1 cellular context compared by ENCODE assay signal in the genomic region with DNA sequence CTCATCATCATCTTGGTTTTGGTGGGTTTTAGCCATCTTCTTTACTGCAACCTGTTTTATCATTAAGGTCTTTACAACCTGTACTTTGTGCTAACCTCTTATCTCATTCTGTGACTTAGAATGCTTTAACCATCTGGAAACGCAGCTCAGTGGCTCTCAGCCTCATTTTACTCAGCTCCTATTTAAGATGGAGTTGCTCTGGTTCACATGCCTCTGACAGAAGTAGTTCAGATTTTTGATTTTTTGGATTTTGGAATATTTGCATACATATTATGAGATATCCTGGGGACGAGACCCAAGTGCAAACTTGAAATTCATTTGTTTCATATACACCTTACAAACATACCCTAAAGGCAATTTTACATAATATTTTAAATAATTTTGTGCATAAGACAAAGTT.
TF ChIP-seq lines count a peak whose summit lies in the region.

No MANE protein-coding gene starts in this region.

TF ChIP-seq in GM23338, 12 proteins besides CTCF, POLR2A, EP300 and RAD21 (continued from another document):
- TF ChIP-seq, protein P1, sequence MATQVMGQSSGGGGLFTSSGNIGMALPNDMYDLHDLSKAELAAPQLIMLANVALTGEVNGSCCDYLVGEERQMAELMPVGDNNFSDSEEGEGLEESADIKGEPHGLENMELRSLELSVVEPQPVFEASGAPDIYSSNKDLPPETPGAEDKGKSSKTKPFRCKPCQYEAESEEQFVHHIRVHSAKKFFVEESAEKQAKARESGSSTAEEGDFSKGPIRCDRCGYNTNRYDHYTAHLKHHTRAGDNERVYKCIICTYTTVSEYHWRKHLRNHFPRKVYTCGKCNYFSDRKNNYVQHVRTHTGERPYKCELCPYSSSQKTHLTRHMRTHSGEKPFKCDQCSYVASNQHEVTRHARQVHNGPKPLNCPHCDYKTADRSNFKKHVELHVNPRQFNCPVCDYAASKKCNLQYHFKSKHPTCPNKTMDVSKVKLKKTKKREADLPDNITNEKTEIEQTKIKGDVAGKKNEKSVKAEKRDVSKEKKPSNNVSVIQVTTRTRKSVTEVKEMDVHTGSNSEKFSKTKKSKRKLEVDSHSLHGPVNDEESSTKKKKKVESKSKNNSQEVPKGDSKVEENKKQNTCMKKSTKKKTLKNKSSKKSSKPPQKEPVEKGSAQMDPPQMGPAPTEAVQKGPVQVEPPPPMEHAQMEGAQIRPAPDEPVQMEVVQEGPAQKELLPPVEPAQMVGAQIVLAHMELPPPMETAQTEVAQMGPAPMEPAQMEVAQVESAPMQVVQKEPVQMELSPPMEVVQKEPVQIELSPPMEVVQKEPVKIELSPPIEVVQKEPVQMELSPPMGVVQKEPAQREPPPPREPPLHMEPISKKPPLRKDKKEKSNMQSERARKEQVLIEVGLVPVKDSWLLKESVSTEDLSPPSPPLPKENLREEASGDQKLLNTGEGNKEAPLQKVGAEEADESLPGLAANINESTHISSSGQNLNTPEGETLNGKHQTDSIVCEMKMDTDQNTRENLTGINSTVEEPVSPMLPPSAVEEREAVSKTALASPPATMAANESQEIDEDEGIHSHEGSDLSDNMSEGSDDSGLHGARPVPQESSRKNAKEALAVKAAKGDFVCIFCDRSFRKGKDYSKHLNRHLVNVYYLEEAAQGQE (IDR thresholded peaks at IDR 0.05; ENCODE audit: unreplicated experiment), result no peak
- TF ChIP-seq EZH2 (IDR thresholded peaks at IDR 0.05; ENCODE audit: low read depth, unreplicated experiment), result no peak
- no peak for TF ChIP-seq STAT1 (IDR thresholded peaks at IDR 0.05; ENCODE audit: unreplicated experiment)
- no peak for TF ChIP-seq CREB1 (CRISPR knock-in tag; IDR thresholded peaks at IDR 0.05; ENCODE audit: low read depth)
- TF ChIP-seq, protein P2, sequence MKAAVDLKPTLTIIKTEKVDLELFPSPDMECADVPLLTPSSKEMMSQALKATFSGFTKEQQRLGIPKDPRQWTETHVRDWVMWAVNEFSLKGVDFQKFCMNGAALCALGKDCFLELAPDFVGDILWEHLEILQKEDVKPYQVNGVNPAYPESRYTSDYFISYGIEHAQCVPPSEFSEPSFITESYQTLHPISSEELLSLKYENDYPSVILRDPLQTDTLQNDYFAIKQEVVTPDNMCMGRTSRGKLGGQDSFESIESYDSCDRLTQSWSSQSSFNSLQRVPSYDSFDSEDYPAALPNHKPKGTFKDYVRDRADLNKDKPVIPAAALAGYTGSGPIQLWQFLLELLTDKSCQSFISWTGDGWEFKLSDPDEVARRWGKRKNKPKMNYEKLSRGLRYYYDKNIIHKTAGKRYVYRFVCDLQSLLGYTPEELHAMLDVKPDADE (IDR thresholded peaks at IDR 0.05), result no peak
- TF ChIP-seq, protein P3, sequence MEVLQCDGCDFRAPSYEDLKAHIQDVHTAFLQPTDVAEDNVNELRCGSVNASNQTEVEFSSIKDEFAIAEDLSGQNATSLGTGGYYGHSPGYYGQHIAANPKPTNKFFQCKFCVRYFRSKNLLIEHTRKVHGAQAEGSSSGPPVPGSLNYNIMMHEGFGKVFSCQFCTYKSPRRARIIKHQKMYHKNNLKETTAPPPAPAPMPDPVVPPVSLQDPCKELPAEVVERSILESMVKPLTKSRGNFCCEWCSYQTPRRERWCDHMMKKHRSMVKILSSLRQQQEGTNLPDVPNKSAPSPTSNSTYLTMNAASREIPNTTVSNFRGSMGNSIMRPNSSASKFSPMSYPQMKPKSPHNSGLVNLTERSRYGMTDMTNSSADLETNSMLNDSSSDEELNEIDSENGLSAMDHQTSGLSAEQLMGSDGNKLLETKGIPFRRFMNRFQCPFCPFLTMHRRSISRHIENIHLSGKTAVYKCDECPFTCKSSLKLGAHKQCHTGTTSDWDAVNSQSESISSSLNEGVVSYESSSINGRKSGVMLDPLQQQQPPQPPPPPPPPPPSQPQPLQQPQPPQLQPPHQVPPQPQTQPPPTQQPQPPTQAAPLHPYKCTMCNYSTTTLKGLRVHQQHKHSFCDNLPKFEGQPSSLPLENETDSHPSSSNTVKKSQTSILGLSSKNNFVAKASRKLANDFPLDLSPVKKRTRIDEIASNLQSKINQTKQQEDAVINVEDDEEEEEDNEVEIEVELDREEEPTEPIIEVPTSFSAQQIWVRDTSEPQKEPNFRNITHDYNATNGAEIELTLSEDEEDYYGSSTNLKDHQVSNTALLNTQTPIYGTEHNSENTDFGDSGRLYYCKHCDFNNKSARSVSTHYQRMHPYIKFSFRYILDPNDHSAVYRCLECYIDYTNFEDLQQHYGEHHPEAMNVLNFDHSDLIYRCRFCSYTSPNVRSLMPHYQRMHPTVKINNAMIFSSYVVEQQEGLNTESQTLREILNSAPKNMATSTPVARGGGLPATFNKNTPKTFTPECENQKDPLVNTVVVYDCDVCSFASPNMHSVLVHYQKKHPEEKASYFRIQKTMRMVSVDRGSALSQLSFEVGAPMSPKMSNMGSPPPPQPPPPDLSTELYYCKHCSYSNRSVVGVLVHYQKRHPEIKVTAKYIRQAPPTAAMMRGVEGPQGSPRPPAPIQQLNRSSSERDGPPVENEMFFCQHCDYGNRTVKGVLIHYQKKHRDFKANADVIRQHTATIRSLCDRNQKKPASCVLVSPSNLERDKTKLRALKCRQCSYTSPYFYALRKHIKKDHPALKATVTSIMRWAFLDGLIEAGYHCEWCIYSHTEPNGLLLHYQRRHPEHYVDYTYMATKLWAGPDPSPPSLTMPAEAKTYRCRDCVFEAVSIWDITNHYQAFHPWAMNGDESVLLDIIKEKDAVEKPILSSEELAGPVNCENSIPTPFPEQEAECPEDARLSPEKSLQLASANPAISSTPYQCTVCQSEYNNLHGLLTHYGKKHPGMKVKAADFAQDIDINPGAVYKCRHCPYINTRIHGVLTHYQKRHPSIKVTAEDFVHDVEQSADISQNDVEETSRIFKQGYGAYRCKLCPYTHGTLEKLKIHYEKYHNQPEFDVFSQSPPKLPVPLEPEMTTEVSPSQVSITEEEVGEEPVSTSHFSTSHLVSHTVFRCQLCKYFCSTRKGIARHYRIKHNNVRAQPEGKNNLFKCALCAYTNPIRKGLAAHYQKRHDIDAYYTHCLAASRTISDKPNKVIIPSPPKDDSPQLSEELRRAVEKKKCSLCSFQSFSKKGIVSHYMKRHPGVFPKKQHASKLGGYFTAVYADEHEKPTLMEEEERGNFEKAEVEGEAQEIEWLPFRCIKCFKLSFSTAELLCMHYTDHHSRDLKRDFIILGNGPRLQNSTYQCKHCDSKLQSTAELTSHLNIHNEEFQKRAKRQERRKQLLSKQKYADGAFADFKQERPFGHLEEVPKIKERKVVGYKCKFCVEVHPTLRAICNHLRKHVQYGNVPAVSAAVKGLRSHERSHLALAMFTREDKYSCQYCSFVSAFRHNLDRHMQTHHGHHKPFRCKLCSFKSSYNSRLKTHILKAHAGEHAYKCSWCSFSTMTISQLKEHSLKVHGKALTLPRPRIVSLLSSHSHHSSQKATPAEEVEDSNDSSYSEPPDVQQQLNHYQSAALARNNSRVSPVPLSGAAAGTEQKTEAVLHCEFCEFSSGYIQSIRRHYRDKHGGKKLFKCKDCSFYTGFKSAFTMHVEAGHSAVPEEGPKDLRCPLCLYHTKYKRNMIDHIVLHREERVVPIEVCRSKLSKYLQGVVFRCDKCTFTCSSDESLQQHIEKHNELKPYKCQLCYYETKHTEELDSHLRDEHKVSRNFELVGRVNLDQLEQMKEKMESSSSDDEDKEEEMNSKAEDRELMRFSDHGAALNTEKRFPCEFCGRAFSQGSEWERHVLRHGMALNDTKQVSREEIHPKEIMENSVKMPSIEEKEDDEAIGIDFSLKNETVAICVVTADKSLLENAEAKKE (CRISPR knock-in tag; IDR thresholded peaks at IDR 0.05), result no peak
TF ChIP-seq in GM23338: peak in this region for 0.
